In the genomic region with DNA sequence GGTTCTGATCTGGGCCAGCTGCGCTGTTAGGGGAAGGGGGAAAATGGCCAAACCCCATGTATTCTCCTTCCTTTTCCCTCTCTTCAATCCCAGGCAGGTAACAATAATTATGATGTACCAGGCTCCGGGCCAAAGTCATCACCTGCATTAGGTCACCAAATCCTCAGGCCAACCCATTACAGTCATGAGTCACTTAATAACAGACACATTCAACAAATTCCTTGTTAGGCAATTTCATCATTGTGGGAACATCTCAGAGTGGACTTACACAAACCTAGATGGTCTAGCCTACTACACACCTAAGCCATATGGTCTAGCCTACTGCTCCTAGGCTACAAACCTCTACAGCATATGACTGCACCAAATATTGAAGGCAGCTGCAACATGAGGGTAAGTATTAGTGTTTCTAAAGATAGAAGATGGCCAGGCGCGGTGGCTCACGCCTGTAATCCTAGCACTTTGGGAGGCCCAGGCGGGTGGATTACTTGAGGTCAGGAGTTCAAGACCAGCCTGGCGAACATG, we compare ENCODE assay signal across 12 cellular contexts. TPM values are rescaled to one million over a fixed set of nuclear protein-coding genes. Genes with fewer than 3 reads are reported as not detected.
A peak's percentile ranks its signal among the peaks of the same experiment; 100 is the strongest.
DNase-seq lines count a peak whose midpoint lies in the region; ATAC-seq and TF ChIP-seq lines count a peak whose summit lies in the region.
"Had no signal": no experiment of that assay in that cellular context is flagged by ENCODE, and none has a peak within 500 bp of the region (broad histone marks: within the 10 kb centered on the region; RNA-seq: fewer than 3 reads in every experiment).

No MANE protein-coding gene starts in this region.

- intact Hi-C loops in esophagus squamous epithelium (cut with DNase I), result loop anchor here (10.0 kb wide), 1 partner anchor 55 kb away; a partner anchor contains a TSS
- intact Hi-C loops in activated T-helper 1 cell treated with anti-CD3 and anti-CD28 coated beads, Interleukin-12 subunit alpha, Interleukin-12 subunit beta, Interleukin-2, Interleukin-4 antibody, amounts not matched to agents 30 ng/mL and 10 ng/mL and 1 ng/mL, durations not matched to agents 14 hours and 24 hours and 36 hours (cut with micrococcal nuclease), result no loop called here

- H3K4me3 Mint-ChIP-seq in activated T-helper 1 cell treated with anti-CD3 and anti-CD28 coated beads, Interleukin-12 subunit alpha, Interleukin-12 subunit beta, Interleukin-2, Interleukin-4 antibody, amounts not matched to agents 30 ng/mL and 10 ng/mL and 1 ng/mL, durations not matched to agents 14 hours and 24 hours and 36 hours, result no peak overlapping the region
- H3K4me3 Mint-ChIP-seq: T-helper 1 cell treated with Interleukin-12 subunit alpha and Interleukin-12 subunit beta and Interleukin-4 antibody, amounts not matched to agents 30 μg/mL and 1 μg/mL, for 36 hours had no signal

- H3K9me3 Mint-ChIP-seq in activated T-helper 1 cell treated with anti-CD3 and anti-CD28 coated beads, Interleukin-12 subunit alpha, Interleukin-12 subunit beta, Interleukin-2, Interleukin-4 antibody, amounts not matched to agents 30 ng/mL and 10 ng/mL and 1 ng/mL, durations not matched to agents 14 hours and 24 hours and 36 hours, result no peaks in the 10 kb centered on the region
- H3K9me3 Mint-ChIP-seq: T-helper 1 cell treated with Interleukin-12 subunit alpha and Interleukin-12 subunit beta and Interleukin-4 antibody, amounts not matched to agents 30 μg/mL and 1 μg/mL, for 36 hours had no signal

- peaks cover 16 to 88% (median 48%) of the 10 kb centered on the region in 3 donors for H3K4me1 ChIP-seq in esophagus squamous epithelium

- no peaks in the 10 kb centered on the region for H3K27me3 ChIP-seq in esophagus squamous epithelium

- H3K27me3 Mint-ChIP-seq in activated T-helper 1 cell treated with anti-CD3 and anti-CD28 coated beads, Interleukin-12 subunit alpha, Interleukin-12 subunit beta, Interleukin-2, Interleukin-4 antibody, amounts not matched to agents 30 ng/mL and 10 ng/mL and 1 ng/mL, durations not matched to agents 14 hours and 24 hours and 36 hours (ENCODE audit: insufficient read depth), result peaks cover 21% of the 10 kb centered on the region

- peak overlapping the region; percentile 86 to 99 (median 98) for H3K27ac ChIP-seq in esophagus squamous epithelium

- H3K27ac Mint-ChIP-seq in activated T-helper 1 cell treated with anti-CD3 and anti-CD28 coated beads, Interleukin-12 subunit alpha, Interleukin-12 subunit beta, Interleukin-2, Interleukin-4 antibody, amounts not matched to agents 30 ng/mL and 10 ng/mL and 1 ng/mL, durations not matched to agents 14 hours and 24 hours and 36 hours, result no peak overlapping the region
- H3K27ac Mint-ChIP-seq: T-helper 1 cell treated with Interleukin-12 subunit alpha and Interleukin-12 subunit beta and Interleukin-4 antibody, amounts not matched to agents 30 μg/mL and 1 μg/mL, for 36 hours had no signal

- DNase-seq in H4 (ENCODE audit: low spot score) (peak; percentile 83), RPMI7951 (ENCODE audit: low read depth) (peak; percentile 60), esophagus squamous epithelium (lab: John Stamatoyannopoulos, UW) (no peak), retinal pigment epithelial cell (ENCODE audit: low read depth) (peak; percentile 72), nucleus accumbens (lab: John Stamatoyannopoulos, UW) (no peak), omental fat pad (ENCODE audit: low spot score) (no peak), anterior cingulate cortex (lab: John Stamatoyannopoulos, UW) (no peak)
- DNase-seq in activated T-helper 1 cell treated with anti-CD3 and anti-CD28 coated beads, Interleukin-12 subunit alpha, Interleukin-12 subunit beta, Interleukin-2, Interleukin-4 antibody, amounts not matched to agents 30 ng/mL and 10 ng/mL and 1 ng/mL, durations not matched to agents 14 hours and 24 hours and 36 hours (ENCODE audit: low spot score), result no peak
- DNase-seq: GF-D8, head of caudate nucleus, NCI-H1694 treated with DMSO at 0.1 percent for 48 hours had no signal

- 52 to 62% methylated on average over 6 to 7 of the region's 7 CpGs for WGBS in esophagus squamous epithelium, 2 donors

- H3K36me3 ChIP-seq in esophagus squamous epithelium, result peaks cover 0 to 18% (median 12%) of the 10 kb centered on the region in 3 donors

- ATAC-seq in omental fat pad (ENCODE audit: low FRiP score), result no peak

- TF ChIP-seq CTCF in esophagus squamous epithelium (IDR thresholded peaks at IDR 0.05) (no peak), retinal pigment epithelial cell (conservative IDR thresholded peaks at IDR 0.05; ENCODE audit: low read depth, low read length) (no peak), omental fat pad (IDR thresholded peaks at IDR 0.05) (no peak)

- no peak for TF ChIP-seq POLR2A in esophagus squamous epithelium (IDR thresholded peaks at IDR 0.05)

- H3K4me3 ChIP-seq in esophagus squamous epithelium (no peak overlapping the region), retinal pigment epithelial cell (ENCODE audit: low read length) (no peak overlapping the region)

- H3K4me1 Mint-ChIP-seq in activated T-helper 1 cell treated with anti-CD3 and anti-CD28 coated beads, Interleukin-12 subunit alpha, Interleukin-12 subunit beta, Interleukin-2, Interleukin-4 antibody, amounts not matched to agents 30 ng/mL and 10 ng/mL and 1 ng/mL, durations not matched to agents 14 hours and 24 hours and 36 hours (ENCODE audit: low read depth), result peaks cover 27% of the 10 kb centered on the region

- H3K9me3 ChIP-seq in esophagus squamous epithelium, result no peaks in the 10 kb centered on the region

- peaks cover 4% of the 10 kb centered on the region for H3K36me3 Mint-ChIP-seq in activated T-helper 1 cell treated with anti-CD3 and anti-CD28 coated beads, Interleukin-12 subunit alpha, Interleukin-12 subunit beta, Interleukin-2, Interleukin-4 antibody, amounts not matched to agents 30 ng/mL and 10 ng/mL and 1 ng/mL, durations not matched to agents 14 hours and 24 hours and 36 hours (ENCODE audit: low read depth)

RNA-seq across cellular contexts. Expression of a gene that starts 2.2 kb away (rescaled TPM):
- 57.6 and 97.6 TPM in 2 replicates for total RNA-seq in H4 (2014; rRNA removed; shearing (Covaris generic))
- total RNA-seq in RPMI7951 (2014; rRNA removed; shearing (Covaris generic)), result 147 and 157 TPM in 2 replicates
- total RNA-seq in esophagus squamous epithelium (1,000 to 10,000 TPM; 2,415 to 6,888 (median 3,249) TPM), omental fat pad (100 to 1,000 TPM; 178 to 353 (median 267) TPM)
- 78.4 and 87.2 TPM in 2 replicates for total RNA-seq in activated T-helper 1 cell treated with anti-CD3 and anti-CD28 coated beads, Interleukin-12 subunit alpha, Interleukin-12 subunit beta, Interleukin-2, Interleukin-4 antibody, amounts not matched to agents 30 ng/mL and 10 ng/mL and 1 ng/mL, durations not matched to agents 14 hours and 24 hours and 36 hours

RNA-seq across cellular contexts. Expression of a gene that starts 58.5 kb away (rescaled TPM):
- 100 and 148 TPM in 2 replicates for total RNA-seq in H4 (2014; rRNA removed; shearing (Covaris generic))
- total RNA-seq in RPMI7951 (2014; rRNA removed; shearing (Covaris generic)), result 80.4 and 89.8 TPM in 2 replicates
- total RNA-seq in esophagus squamous epithelium (10 to 100 TPM; 52.8 to 97.7 (median 66.3) TPM), omental fat pad (100 to 1,000 TPM in 3 of 4 donors, 10 to 100 TPM in 1; 98.0 to 263 (median 147) TPM)
- 165 and 167 TPM in 2 replicates for total RNA-seq in activated T-helper 1 cell treated with anti-CD3 and anti-CD28 coated beads, Interleukin-12 subunit alpha, Interleukin-12 subunit beta, Interleukin-2, Interleukin-4 antibody, amounts not matched to agents 30 ng/mL and 10 ng/mL and 1 ng/mL, durations not matched to agents 14 hours and 24 hours and 36 hours

Comparison
In these comparisons a context has a peak if more than half of its experiments do, and no peak if none do; other contexts are left out.
1. DNase-seq: peak in H4 (single experiment), RPMI7951 (single experiment) and retinal pigment epithelial cell (single experiment); none in esophagus squamous epithelium (single experiment), nucleus accumbens (0 of 56), omental fat pad (single experiment), anterior cingulate cortex (0 of 58) and activated T-helper 1 cell treated with anti-CD3 and anti-CD28 coated beads, Interleukin-12 subunit alpha, Interleukin-12 subunit beta, Interleukin-2, Interleukin-4 antibody, amounts not matched to agents 30 ng/mL and 10 ng/mL and 1 ng/mL, durations not matched to agents 14 hours and 24 hours and 36 hours (single experiment).
2. RNA of a gene that starts 2.2 kb away (total RNA-seq): 2,415 to 6,888 TPM in esophagus squamous epithelium; 178 to 353 TPM in omental fat pad, 147 to 157 TPM in RPMI7951, 57.6 to 97.6 TPM in H4 and 78.4 to 87.2 TPM in activated T-helper 1 cell treated with anti-CD3 and anti-CD28 coated beads, Interleukin-12 subunit alpha, Interleukin-12 subunit beta, Interleukin-2, Interleukin-4 antibody, amounts not matched to agents 30 ng/mL and 10 ng/mL and 1 ng/mL, durations not matched to agents 14 hours and 24 hours and 36 hours; every median in the first group is over 4 times any median in the second.